ENCODE assay signal across 8 cellular contexts in the genomic region with DNA sequence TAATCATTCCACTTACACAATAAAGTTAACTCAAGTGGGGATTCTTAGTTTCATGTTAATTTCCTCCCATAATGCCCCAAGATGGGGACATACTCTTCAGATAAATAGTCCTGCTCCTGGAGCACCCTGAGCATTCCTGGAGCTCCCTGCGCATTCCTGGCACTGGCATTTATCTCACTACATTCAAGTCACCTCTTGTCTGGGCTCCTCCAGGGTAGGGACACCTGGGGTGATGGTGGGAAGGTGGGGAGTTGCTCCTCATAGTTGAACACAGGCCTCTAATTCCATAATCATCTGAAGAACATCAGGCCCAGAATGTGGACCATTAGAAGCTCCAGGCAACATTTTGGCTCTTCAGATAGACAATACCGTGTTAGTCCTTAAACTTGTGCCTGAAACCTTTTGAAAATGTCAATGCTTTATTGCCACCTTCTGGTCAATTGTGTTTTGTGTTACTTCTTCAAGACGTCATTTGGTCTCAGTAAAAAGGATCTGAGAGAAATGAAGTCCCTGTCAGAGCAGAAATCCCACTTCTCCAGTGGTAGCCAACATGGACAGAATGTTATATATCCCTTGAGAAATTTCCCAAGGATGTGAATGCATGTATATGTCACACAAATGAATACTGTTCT. TPM values are rescaled to one million over a fixed set of nuclear protein-coding genes. Genes with fewer than 3 reads are reported as not detected.
DNase-seq lines count a peak whose midpoint lies in the region; ATAC-seq and TF ChIP-seq lines count a peak whose summit lies in the region.

No MANE protein-coding gene starts in this region.

- no peaks in the 10 kb centered on the region for H4K20me1 ChIP-seq in OCI-LY3 (ENCODE audit: insufficient read depth, low read length)

- no peak overlapping the region for H3K4me2 ChIP-seq in OCI-LY3 (ENCODE audit: low read length)

- H3K27me3 ChIP-seq in heart right ventricle = peaks cover 0 to 6% (median 0%) of the 10 kb centered on the region in 7 donors
- peaks cover 8% of the 10 kb centered on the region; the same call in 1 of the 2 replicates for H3K27me3 ChIP-seq in OCI-LY3 (ENCODE audit: low read depth, low read length)

- DNase-seq in heart right ventricle (peak in 1 of 2 donors; percentile 7), Right ventricle myocardium superior (no peak), fibroblast of pulmonary artery (ENCODE audit: low read depth) (peak; percentile 86), skeletal muscle cell (ENCODE audit: low read depth) (peak; percentile 22), NCI-H1930 (lab: John Stamatoyannopoulos, UW) (no peak)

- no peak overlapping the region for H2AFZ ChIP-seq in OCI-LY3 (ENCODE audit: low read depth, low read length)

- TF ChIP-seq CTCF in heart right ventricle (IDR thresholded peaks at IDR 0.05) (peak in 7 of 9 donors; percentile 43 to 64 (median 50)), OCI-LY3 (IDR thresholded peaks at IDR 0.05; ENCODE audit: low read depth, low read length) (peak; percentile 61), fibroblast of pulmonary artery (IDR thresholded peaks at IDR 0.05; ENCODE audit: low read length, missing control alignments) (peak; percentile 44)

- H3K9me3 ChIP-seq in heart right ventricle (no peaks in the 10 kb centered on the region), OCI-LY3 (ENCODE audit: insufficient read depth, low read length) (no peaks in the 10 kb centered on the region)

- ATAC-seq in heart right ventricle (peak in 5 of 8 donors; percentile 20 to 48 (median 23)), Right ventricle myocardium superior (ENCODE audit: poor library complexity) (no peak), GM21423 (IDR thresholded peaks at IDR 0.05; ENCODE audit: unreplicated experiment) (no peak), HG03135 (IDR thresholded peaks at IDR 0.05; ENCODE audit: unreplicated experiment) (no peak)

- WGBS in heart right ventricle, 2 donors = 34% methylated on average over 3 of the region's 3 CpGs

- H3K79me2 ChIP-seq in OCI-LY3 (ENCODE audit: low read length) = no peaks in the 10 kb centered on the region

- H3K4me1 ChIP-seq in heart right ventricle (no peaks in the 10 kb centered on the region), OCI-LY3 (ENCODE audit: low read length) (peaks cover 8% of the 10 kb centered on the region)

- H3K9ac ChIP-seq in OCI-LY3 (ENCODE audit: low read length) = no peak overlapping the region

- H3K27ac ChIP-seq in heart right ventricle = no peak overlapping the region
- H3K27ac ChIP-seq in OCI-LY3 (ENCODE audit: low read length) = no peak overlapping the region

- H3K4me3 ChIP-seq in heart right ventricle (no peak overlapping the region), OCI-LY3 (ENCODE audit: low read length) (no peak overlapping the region), fibroblast of pulmonary artery (replicated peaks; ENCODE audit: low read depth, low read length) (no peak overlapping the region), skeletal muscle cell (ENCODE audit: low read depth, low read length) (no peak overlapping the region)

- intact Hi-C loops in heart right ventricle (cut with DNase I) (loop anchor here in 8 of 10 donors (1.0 to 10.0 kb wide), 5 partner anchors 147 to 414 kb away; no protein-coding TSS in a partner anchor), Right ventricle myocardium superior (cut with DNase I) (loop anchor here (5.0 kb wide), 1 partner anchor 144 kb away; no protein-coding TSS in a partner anchor)

- H3K36me3 ChIP-seq in heart right ventricle = no peaks in the 10 kb centered on the region
- H3K36me3 ChIP-seq in OCI-LY3 (replicated peaks; ENCODE audit: low read depth, low read length) = no peaks in the 10 kb centered on the region

RNA-seq across cellular contexts. Expression of gene AGGF1, which starts 14.2 kb away (rescaled TPM):
- total RNA-seq in heart right ventricle (10 to 100 TPM; 12.6 to 20.6 (median 16.2) TPM), Right ventricle myocardium superior (16.0 TPM)
- polyA plus RNA-seq in heart right ventricle = 1 to 10 TPM; 7.3 to 8.1 TPM

Comparison
In these comparisons a context has a peak if more than half of its experiments do, and no peak if none do; other contexts are left out.
1. ATAC-seq: peak in heart right ventricle (5 of 8); none in Right ventricle myocardium superior (single experiment), GM21423 (single experiment) and HG03135 (single experiment).
2. DNase-seq: peak in fibroblast of pulmonary artery (single experiment) and skeletal muscle cell (single experiment); none in Right ventricle myocardium superior (single experiment) and NCI-H1930 (0 of 2).
3. Peak in every context shown above with its lines, with median percentiles within 50 percentile points of each other: CTCF ChIP-seq.